12 cellular contexts compared by ENCODE assay signal in the genomic region with DNA sequence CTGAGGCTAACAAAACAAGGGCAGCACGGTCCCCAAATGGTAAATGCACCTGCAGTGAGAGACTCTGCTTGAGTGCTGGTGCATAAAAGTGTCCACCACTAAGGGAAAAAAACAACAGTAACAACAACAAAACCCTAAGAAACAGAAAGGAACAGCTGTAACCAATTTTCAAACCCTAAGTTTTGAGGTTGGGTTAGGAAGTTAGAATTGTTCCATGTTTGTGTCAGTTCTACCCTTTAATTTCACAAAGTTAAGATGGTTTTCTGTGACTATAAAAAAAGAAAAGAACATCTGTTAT.
DNase-seq lines count a peak whose midpoint lies in the region; ATAC-seq, FAIRE-seq and TF ChIP-seq lines count a peak whose summit lies in the region.
"Had no signal": no experiment of that assay in that cellular context is flagged by ENCODE, and none has a peak within 500 bp of the region (broad histone marks: within the 10 kb centered on the region; RNA-seq: fewer than 3 reads in every experiment).

No MANE protein-coding gene starts in this region.

- H3K36me3 ChIP-seq in hepatocyte (replicated peaks; ENCODE audit: insufficient read depth, low read depth): no peaks in the 10 kb centered on the region
- H3K36me3 ChIP-seq: thoracic aorta had no signal

- no peaks in the 10 kb centered on the region for H3K9me3 ChIP-seq in hepatocyte (ENCODE audit: low read depth)
- H3K9me3 ChIP-seq: thoracic aorta had no signal

- TF ChIP-seq CTCF in hepatocyte (IDR thresholded peaks at IDR 0.05; ENCODE audit: poor library complexity): no peak
- TF ChIP-seq CTCF in CD14-positive monocyte (IDR thresholded peaks at IDR 0.05): no peak

- no peaks in the 10 kb centered on the region for H3K27me3 Mint-ChIP-seq in CD14-positive monocyte (ENCODE audit: low read depth in 3 of 3)

- no peak overlapping the region for H3K27ac Mint-ChIP-seq in CD14-positive monocyte

- no peaks in the 10 kb centered on the region for H3K36me3 Mint-ChIP-seq in CD14-positive monocyte

- no peak overlapping the region for H2AFZ ChIP-seq in hepatocyte

- intact Hi-C loops in CD14-positive monocyte (cut with micrococcal nuclease): no loop called here

- H3K4me3 ChIP-seq in hepatocyte: no peak overlapping the region

- DNase-seq in hepatocyte (ENCODE audit: low spot score) (no peak), HTR-8/SVneo (ENCODE audit: insufficient read length, low spot score) (no peak), CD14-positive monocyte (ENCODE audit: low spot score) (no peak), HuH-7.5 (ENCODE audit: low spot score) (no peak), activated T-cell treated with anti-CD3 and anti-CD28 coated beads for 4 hours (no peak)
- DNase-seq: midbrain, NCI-H1694 had no signal

- no peaks in the 10 kb centered on the region for H3K27me3 ChIP-seq in hepatocyte

- no peaks in the 10 kb centered on the region for H3K4me1 ChIP-seq in hepatocyte (ENCODE audit: insufficient read depth)

- no peaks in the 10 kb centered on the region for H4K20me1 ChIP-seq in hepatocyte (ENCODE audit: insufficient read depth, poor library complexity, severe bottlenecking)

- peaks cover 0 to 7% (median 3%) of the 10 kb centered on the region in 7 donors for H3K9me3 Mint-ChIP-seq in CD14-positive monocyte

- no peaks in the 10 kb centered on the region for H3K79me2 ChIP-seq in hepatocyte

- peak overlapping the region; percentile 71 for H3K4me2 ChIP-seq in hepatocyte

- FAIRE-seq in HTR-8/SVneo (lab: Jason Lieb, UNC): no peak
- FAIRE-seq: H54 had no signal

- ATAC-seq in GM18520 (IDR thresholded peaks at IDR 0.05; ENCODE audit: unreplicated experiment) (peak; percentile 70), GM21723 (IDR thresholded peaks at IDR 0.05; ENCODE audit: unreplicated experiment) (peak; percentile 84), HG03378 (IDR thresholded peaks at IDR 0.05; ENCODE audit: unreplicated experiment) (peak; percentile 76)

- no peak overlapping the region for H3K4me3 Mint-ChIP-seq in CD14-positive monocyte

- H3K4me1 Mint-ChIP-seq in CD14-positive monocyte: peaks cover 8% of the 10 kb centered on the region

- no peak overlapping the region for H3K27ac ChIP-seq in hepatocyte
- H3K27ac ChIP-seq: thoracic aorta had no signal

- H3K9me2 ChIP-seq in hepatocyte (replicated peaks; ENCODE audit: insufficient read depth): no peaks in the 10 kb centered on the region

- 92% methylated on average over 1 of the region's 1 CpG for WGBS in hepatocyte (ENCODE audit: low lambda C conversion rate, missing lambda C conversion rate)
